In genomic region chr2:189527812-189528591, GRCh38 we compare ENCODE assay signal across 19 cellular contexts. TPM values are rescaled to one million over a fixed set of nuclear protein-coding genes. Genes with fewer than 3 reads are reported as not detected.
DNase-seq lines count a peak whose midpoint lies in the region; ATAC-seq, FAIRE-seq and TF ChIP-seq lines count a peak whose summit lies in the region.
"Had no signal": no experiment of that assay in that cellular context is flagged by ENCODE, and none has a peak within 500 bp of the region (broad histone marks: within the 10 kb centered on the region; RNA-seq: fewer than 3 reads in every experiment).

No MANE protein-coding gene starts in this region.

- no peaks in the 10 kb centered on the region for H3K9me2 ChIP-seq in Loucy (replicated peaks; ENCODE audit: low read depth, low read length)

- H3K27ac Mint-ChIP-seq in nephron = peak overlapping the region in 2 of 3 experiments; percentile 78 to 100

- peak overlapping the region; percentile 62 for H3K27ac ChIP-seq in vagina
- H3K27ac ChIP-seq: C4-2B, GM23248 had no signal

- no peak overlapping the region for H3K4me3 ChIP-seq in Loucy (ENCODE audit: low read length, poor library complexity, severe bottlenecking)
- H3K4me3 ChIP-seq in bronchial epithelial cell (ENCODE audit: low read depth, low read length) = no peak overlapping the region
- no peak overlapping the region for H3K4me3 ChIP-seq in vagina
- H3K4me3 ChIP-seq: GM23248 had no signal

- H3K27me3 Mint-ChIP-seq in nephron (ENCODE audit: low read depth) = no peaks in the 10 kb centered on the region

- TF ChIP-seq POLR2A in vagina (IDR thresholded peaks at IDR 0.05) = no peak

- 0 out of 2 replicates have a peak overlapping the region, but pooled peaks have one; percentile 50 for H2AFZ ChIP-seq in Loucy (ENCODE audit: low read length)

- no peaks in the 10 kb centered on the region for H3K36me3 Mint-ChIP-seq in nephron (ENCODE audit: low read depth)

- TF ChIP-seq CTCF in Loucy (conservative IDR thresholded peaks at IDR 0.05; ENCODE audit: low read length) = no peak
- no peak for TF ChIP-seq CTCF in bronchial epithelial cell (IDR thresholded peaks at IDR 0.05; ENCODE audit: insufficient read depth, low read length, severe bottlenecking)
- TF ChIP-seq CTCF in nephron (IDR thresholded peaks at IDR 0.05; ENCODE audit: unreplicated experiment in 3 of 3) = no peak
- TF ChIP-seq CTCF in vagina (IDR thresholded peaks at IDR 0.05) = no peak

- H3K4me1 Mint-ChIP-seq in nephron = peaks cover 51% of the 10 kb centered on the region

- H3K4me2 ChIP-seq in Loucy (ENCODE audit: low read depth, low read length, poor library complexity, severe bottlenecking) = no peak overlapping the region

- H3F3A ChIP-seq in Loucy (ENCODE audit: low read depth) = no peaks in the 10 kb centered on the region

- ATAC-seq in GM21786 (IDR thresholded peaks at IDR 0.05; ENCODE audit: unreplicated experiment) = no peak
- no peak for ATAC-seq in HG03520 (IDR thresholded peaks at IDR 0.05; ENCODE audit: unreplicated experiment)
- no peak for ATAC-seq in HG02840 (IDR thresholded peaks at IDR 0.05; ENCODE audit: low FRiP score, unreplicated experiment)

- no peak overlapping the region for H3K9ac ChIP-seq in Loucy (ENCODE audit: low read depth, low read length, poor library complexity, severe bottlenecking)
- H3K9ac ChIP-seq: GM23248 had no signal

- no peak overlapping the region for H3K4me3 Mint-ChIP-seq in nephron

- H3K36me3 ChIP-seq in Loucy (ENCODE audit: insufficient read depth, low read length) = no peaks in the 10 kb centered on the region
- no peaks in the 10 kb centered on the region for H3K36me3 ChIP-seq in bronchial epithelial cell (ENCODE audit: control insufficient read depth, insufficient read depth, low read length)
- H3K36me3 ChIP-seq in vagina = no peaks in the 10 kb centered on the region

- H3K79me2 ChIP-seq in Loucy (ENCODE audit: insufficient read depth, low read length) = no peaks in the 10 kb centered on the region

- FAIRE-seq in bronchial epithelial cell (lab: Jason Lieb, UNC) = no peak

- no peaks in the 10 kb centered on the region for H4K20me1 ChIP-seq in Loucy (ENCODE audit: insufficient read depth, low read length, poor library complexity, severe bottlenecking)

- peak; percentile 24 for DNase-seq in bronchial epithelial cell (ENCODE audit: low read depth)
- no peak for DNase-seq in vagina (ENCODE audit: extremely low spot score in 2 of 2)
- DNase-seq: ACHN, DMS79, GM23248, HCEC 1CT, KBM-7, NCI-H1417 treated with DMSO at 0.1 percent for 48 hours, NCI-H187 treated with DMSO at 0.1 percent for 48 hours, NCI-H226, NCI-H524, NCI-H82, SHP77 had no signal

- H3K4me1 ChIP-seq in Loucy (ENCODE audit: insufficient read depth, low read length, poor library complexity, severe bottlenecking) = peaks cover 7% of the 10 kb centered on the region
- peaks cover 15% of the 10 kb centered on the region for H3K4me1 ChIP-seq in vagina

- H3K9me3 Mint-ChIP-seq in nephron = peaks cover 3% of the 10 kb centered on the region

- no peaks in the 10 kb centered on the region for H3K27me3 ChIP-seq in Loucy (ENCODE audit: insufficient read depth, low read length, poor library complexity, severe bottlenecking)
- H3K27me3 ChIP-seq in bronchial epithelial cell (ENCODE audit: control insufficient read depth, insufficient read depth, low read length) = no peaks in the 10 kb centered on the region
- no peaks in the 10 kb centered on the region for H3K27me3 ChIP-seq in vagina

- intact Hi-C loops in vagina (cut with DNase I) = no loop called here

- H3K9me3 ChIP-seq in Loucy (ENCODE audit: insufficient read depth, low read depth, low read length) (no peaks in the 10 kb centered on the region), vagina (no peaks in the 10 kb centered on the region)

RNA-seq across cellular contexts. Expression of gene SLC40A1, which starts 52.6 kb away (rescaled TPM):
- total RNA-seq in bronchial epithelial cell (1.0 and 1.1 TPM in 2 replicates), vagina (53.3 TPM)
- total RNA-seq: GM23248 had no signal

Comparison
In these comparisons a context has a peak if more than half of its experiments do, and no peak if none do; other contexts are left out.
1. RNA of gene SLC40A1, which starts 52.6 kb away (total RNA-seq): 53.3 TPM in vagina (single experiment); 1.0 to 1.1 TPM in bronchial epithelial cell; every median in the first group is over 10 times any median in the second.